ENCODE assay signal across 8 cellular contexts in genomic region chr11:69700278-69701140, GRCh38. TPM values are rescaled to one million over a fixed set of nuclear protein-coding genes. Genes with fewer than 3 reads are reported as not detected.
A peak's percentile ranks its signal among the peaks of the same experiment; 100 is the strongest.
DNase-seq lines count a peak whose midpoint lies in the region; ATAC-seq and TF ChIP-seq lines count a peak whose summit lies in the region.

No MANE protein-coding gene starts in this region.

- H3K9me3 ChIP-seq in fibroblast of lung (ENCODE audit: control insufficient read depth, insufficient read depth, low read depth, low read length) (no peaks in the 10 kb centered on the region), neural progenitor cell (ENCODE audit: low read depth) (no peaks in the 10 kb centered on the region)

- ATAC-seq in GM18520 (IDR thresholded peaks at IDR 0.05; ENCODE audit: unreplicated experiment) (no peak), GM18511 (IDR thresholded peaks at IDR 0.05; ENCODE audit: unreplicated experiment) (no peak)

- H3K36me3 Mint-ChIP-seq in neural progenitor cell: no peaks in the 10 kb centered on the region

- peaks cover 45% of the 10 kb centered on the region for H3K4me1 Mint-ChIP-seq in neural progenitor cell

- DNase-seq in DMS79 (lab: John Stamatoyannopoulos, UW): peak; percentile 47
- DNase-seq in NCI-H69 (lab: John Stamatoyannopoulos, UW): peak; percentile 94
- peak; percentile 56 to 72 for DNase-seq in fibroblast of lung (ENCODE audit: low read depth in 2 of 2)
- DNase-seq in neural progenitor cell (ENCODE audit: low spot score): peak; percentile 81
- no peak for DNase-seq in activated T-cell treated with anti-CD3 and anti-CD28 coated beads, Interleukin-2, amount 50 U/mL, for 1 hour
- DNase-seq in KG1 (lab: John Stamatoyannopoulos, UW): no peak

- H2AFZ ChIP-seq in fibroblast of lung (ENCODE audit: low read length) (no peak overlapping the region), neural progenitor cell (replicated peaks) (no peak overlapping the region)

- H3K9me3 Mint-ChIP-seq in neural progenitor cell: no peaks in the 10 kb centered on the region

- peaks cover 50% of the 10 kb centered on the region for H3F3A ChIP-seq in neural progenitor cell (ENCODE audit: low read depth)

- H3K4me2 ChIP-seq in fibroblast of lung (ENCODE audit: extremely low read depth, insufficient read depth, low read length): no peak overlapping the region
- peak overlapping the region; percentile 72 for H3K4me2 ChIP-seq in neural progenitor cell

- TF ChIP-seq CTCF in fibroblast of lung (conservative IDR thresholded peaks at IDR 0.05 in 1 of 2, IDR thresholded peaks at IDR 0.05 in 1 of 2; ENCODE audit: low read depth in 1 of 2, low read length in 2 of 2) (no peak), neural progenitor cell (IDR thresholded peaks at IDR 0.05) (no peak)

- H3K27ac ChIP-seq in fibroblast of lung (ENCODE audit: insufficient read depth, low read length) (no peak overlapping the region), neural progenitor cell (no peak overlapping the region)

- peak overlapping the region; percentile 70 for H3K4me3 Mint-ChIP-seq in neural progenitor cell

- H3K79me2 ChIP-seq in fibroblast of lung (ENCODE audit: control insufficient read depth, insufficient read depth, low read length) (no peaks in the 10 kb centered on the region), neural progenitor cell (ENCODE audit: low read depth) (no peaks in the 10 kb centered on the region)

- H3K4me1 ChIP-seq in fibroblast of lung (ENCODE audit: control insufficient read depth, extremely low read depth, insufficient read depth, low read length) (peaks cover 3% of the 10 kb centered on the region), neural progenitor cell (peaks cover 44% of the 10 kb centered on the region)

- H3K27me3 ChIP-seq in fibroblast of lung (ENCODE audit: control insufficient read depth, insufficient read depth, low read length): peaks cover 30% of the 10 kb centered on the region
- peaks cover 49% of the 10 kb centered on the region for H3K27me3 ChIP-seq in neural progenitor cell

- H3K4me3 ChIP-seq in fibroblast of lung (replicated peaks in 1 of 4; ENCODE audit: control extremely low read depth in 1 of 4, insufficient read depth in 1 of 4, low read depth in 3 of 4, low read length in 4 of 4) (no peak overlapping the region), neural progenitor cell (peak overlapping the region; percentile 5)

- peaks cover 35% of the 10 kb centered on the region for H3K27me3 Mint-ChIP-seq in neural progenitor cell (ENCODE audit: insufficient read depth, low read depth)

- H4K20me1 ChIP-seq in fibroblast of lung (ENCODE audit: control insufficient read depth, extremely low read depth, insufficient read depth, low read length) (no peaks in the 10 kb centered on the region), neural progenitor cell (ENCODE audit: low read depth) (peaks cover 29% of the 10 kb centered on the region)

- H3K9ac ChIP-seq in fibroblast of lung (ENCODE audit: insufficient read depth, low read length) (no peak overlapping the region), neural progenitor cell (no peak overlapping the region)

- no peaks in the 10 kb centered on the region for H3K36me3 ChIP-seq in fibroblast of lung (ENCODE audit: control insufficient read depth, insufficient read depth, low read length)
- H3K36me3 ChIP-seq in neural progenitor cell: no peaks in the 10 kb centered on the region

- no peak overlapping the region for H3K27ac Mint-ChIP-seq in neural progenitor cell

RNA-seq across cellular contexts. Expression of gene FGF19, which starts 3.3 kb away (rescaled TPM):
- total RNA-seq in fibroblast of lung (not detected in 2 replicates), neural progenitor cell (ENCODE audit: low replicate concordance) (0.09 TPM in 1 of 2 replicates, not detected in the other)
- not detected in 2 replicates for polyA plus RNA-seq in fibroblast of lung
- not detected in 2 replicates for polyA plus RNA-seq in fibroblast of lung (2012)
- not detected in 2 replicates for polyA minus RNA-seq in fibroblast of lung (ENCODE audit: low replicate concordance)

RNA-seq across cellular contexts. Expression of gene LTO1, which starts 25.4 kb away (rescaled TPM):
- 20.3 and 25.4 TPM in 2 replicates for total RNA-seq in fibroblast of lung
- 18.1 and 19.5 TPM in 2 replicates for polyA plus RNA-seq in fibroblast of lung
- polyA plus RNA-seq in fibroblast of lung (2012): 14.2 and 15.0 TPM in 2 replicates
- polyA minus RNA-seq in fibroblast of lung (ENCODE audit: low replicate concordance): 4.1 and 5.0 TPM in 2 replicates
- 11.9 and 21.6 TPM in 2 replicates for total RNA-seq in neural progenitor cell (ENCODE audit: low replicate concordance)

RNA-seq across cellular contexts. Expression of gene CCND1, which starts 59.6 kb away (rescaled TPM):
- total RNA-seq in fibroblast of lung: 127 and 548 TPM in 2 replicates
- 322 and 523 TPM in 2 replicates for polyA plus RNA-seq in fibroblast of lung
- 342 and 554 TPM in 2 replicates for polyA plus RNA-seq in fibroblast of lung (2012)
- 590 and 1,076 TPM in 2 replicates for polyA minus RNA-seq in fibroblast of lung (ENCODE audit: low replicate concordance)
- total RNA-seq in neural progenitor cell (ENCODE audit: low replicate concordance): 85.0 and 94.0 TPM in 2 replicates

Comparison
In these comparisons a context has a peak if more than half of its experiments do, and no peak if none do; other contexts are left out.
1. DNase-seq: peak in DMS79 (single experiment), NCI-H69 (single experiment), fibroblast of lung (2 of 2) and neural progenitor cell (single experiment); none in activated T-cell treated with anti-CD3 and anti-CD28 coated beads, Interleukin-2, amount 50 U/mL, for 1 hour (single experiment) and KG1 (single experiment).